Comparison of ENCODE assay signal across 15 cellular contexts in genomic region chr17:82356845-82357355, GRCh38. TPM values are rescaled to one million over a fixed set of nuclear protein-coding genes. Genes with fewer than 3 reads are reported as not detected.
DNase-seq lines count a peak whose midpoint lies in the region; ATAC-seq and TF ChIP-seq lines count a peak whose summit lies in the region.
"Had no signal": no experiment of that assay in that cellular context is flagged by ENCODE, and none has a peak within 500 bp of the region (broad histone marks: within the 10 kb centered on the region; RNA-seq: fewer than 3 reads in every experiment).

No MANE protein-coding gene starts in this region.

- H3K4me2 ChIP-seq in HCT116 (ENCODE audit: low read length) (no peak overlapping the region), mesenchymal stem cell (ENCODE audit: low read length, poor library complexity, severe bottlenecking) (no peak overlapping the region)

- no peaks in the 10 kb centered on the region for H3K36me3 Mint-ChIP-seq in endothelial cell (ENCODE audit: low read depth, unreplicated experiment)
- H3K36me3 Mint-ChIP-seq in CD8-positive, alpha-beta T cell: no peaks in the 10 kb centered on the region

- no peak overlapping the region for H3K14ac ChIP-seq in mesenchymal stem cell (ENCODE audit: low read length in 2 of 2)

- no peak overlapping the region for H3K4ac ChIP-seq in mesenchymal stem cell (ENCODE audit: low read depth in 1 of 2, low read length in 2 of 2)

- H3K79me2 ChIP-seq in HCT116 (ENCODE audit: insufficient read depth, low read length): no peaks in the 10 kb centered on the region

- no peak overlapping the region for H2BK12ac ChIP-seq in mesenchymal stem cell (ENCODE audit: low read length in 2 of 2)

- H3K27ac ChIP-seq in HCT116 (ENCODE audit: low read depth, low read length): no peak overlapping the region
- H3K27ac ChIP-seq in Panc1 (ENCODE audit: low read length): no peak overlapping the region
- no peak overlapping the region for H3K27ac ChIP-seq in mesenchymal stem cell (ENCODE audit: low read length, poor library complexity, severe bottlenecking)
- H3K27ac ChIP-seq in CD8-positive, alpha-beta T cell (ENCODE audit: low read depth, low read length): no peak overlapping the region
- H3K27ac ChIP-seq: right atrium auricular region, stomach had no signal

- no peak overlapping the region for H2BK15ac ChIP-seq in mesenchymal stem cell (ENCODE audit: low read depth, poor library complexity, severe bottlenecking)

- TF ChIP-seq RAD21 in HCT116 (IDR thresholded peaks at IDR 0.05; ENCODE audit: low read depth): no peak

- H3K9me3 ChIP-seq in HCT116 (ENCODE audit: control insufficient read depth in 1 of 2, insufficient read depth in 1 of 2, low read depth in 1 of 2, low read length in 2 of 2): no peaks in the 10 kb centered on the region
- H3K9me3 ChIP-seq in Panc1 (ENCODE audit: control insufficient read depth, insufficient read depth, low read depth, low read length): no peaks in the 10 kb centered on the region
- no peaks in the 10 kb centered on the region for H3K9me3 ChIP-seq in mesenchymal stem cell (ENCODE audit: control insufficient read depth, low read length)
- no peaks in the 10 kb centered on the region for H3K9me3 ChIP-seq in CD8-positive, alpha-beta T cell (ENCODE audit: low read length)
- H3K9me3 ChIP-seq: right atrium auricular region, stomach had no signal

- no peaks in the 10 kb centered on the region for H4K20me1 ChIP-seq in HCT116 (ENCODE audit: insufficient read depth)

- H4K91ac ChIP-seq in mesenchymal stem cell (ENCODE audit: low read length): no peak overlapping the region

- POLR2A ChIA-PET in HCT116 (lab: Charles Lee): no interaction called here
- POLR2A ChIA-PET in Panc1 (lab: Charles Lee): no interaction called here
- POLR2A ChIA-PET in CD8-positive, alpha-beta T cell (lab: Charles Lee): no interaction called here

- RAD21 ChIA-PET in HCT116 (lab: Charles Lee; ENCODE audit: low non-redundant PET in 1 of 2, low total read pairs in 2 of 2, uncharacterized antibody in 2 of 2, unreplicated experiment in 2 of 2): no interaction called here

- H3K9ac ChIP-seq in HCT116 (ENCODE audit: low read length) (no peak overlapping the region), mesenchymal stem cell (ENCODE audit: low read length) (no peak overlapping the region)

- 61% methylated on average over 20 of the region's 20 CpGs for WGBS in mesenchymal stem cell

- intact Hi-C loops in HCT116 (cut with micrococcal nuclease) (no loop called here), Panc1 (cut with micrococcal nuclease; ENCODE audit: unreplicated experiment) (no loop called here)
- intact Hi-C loops in CD8-positive, alpha-beta T cell (cut with DNase I, micrococcal nuclease): no loop called here

- no peak overlapping the region for H3K27ac Mint-ChIP-seq in endothelial cell (ENCODE audit: unreplicated experiment)
- H3K27ac Mint-ChIP-seq in CD8-positive, alpha-beta T cell: no peak overlapping the region
- H3K27ac Mint-ChIP-seq: activated T-cell treated with anti-CD3 and anti-CD28 coated beads, Interleukin-2, amount 50 U/mL, for 72 hours had no signal

- no peaks in the 10 kb centered on the region for H3K36me3 ChIP-seq in HCT116 (ENCODE audit: control insufficient read depth in 1 of 2, insufficient read depth in 2 of 2, low read length in 2 of 2)
- H3K36me3 ChIP-seq in Panc1 (ENCODE audit: control insufficient read depth, insufficient read depth, low read length): no peaks in the 10 kb centered on the region
- H3K36me3 ChIP-seq in mesenchymal stem cell (ENCODE audit: control insufficient read depth in 1 of 2, insufficient read depth in 2 of 2, low read depth in 1 of 2, low read length in 2 of 2): no peaks in the 10 kb centered on the region
- no peaks in the 10 kb centered on the region for H3K36me3 ChIP-seq in CD8-positive, alpha-beta T cell (ENCODE audit: insufficient read depth, low read length)
- H3K36me3 ChIP-seq: right atrium auricular region, stomach had no signal

- H3K9me3 Mint-ChIP-seq in endothelial cell (ENCODE audit: unreplicated experiment): no peaks in the 10 kb centered on the region
- no peaks in the 10 kb centered on the region for H3K9me3 Mint-ChIP-seq in CD8-positive, alpha-beta T cell
- H3K9me3 Mint-ChIP-seq: activated T-cell treated with anti-CD3 and anti-CD28 coated beads, Interleukin-2, amount 50 U/mL, for 72 hours had no signal

- H4K8ac ChIP-seq in mesenchymal stem cell (ENCODE audit: low read length): no peak overlapping the region

- H3K4me3 Mint-ChIP-seq in endothelial cell (ENCODE audit: unreplicated experiment): no peak overlapping the region
- H3K4me3 Mint-ChIP-seq in CD8-positive, alpha-beta T cell: no peak overlapping the region
- H3K4me3 Mint-ChIP-seq: activated T-cell treated with anti-CD3 and anti-CD28 coated beads, Interleukin-2, amount 50 U/mL, for 72 hours had no signal

- H3K23ac ChIP-seq in mesenchymal stem cell (ENCODE audit: low read length in 2 of 2): peak overlapping the region in 1 of 2 experiments; percentile 27

- no peak overlapping the region for H2AFZ ChIP-seq in HCT116 (ENCODE audit: low read depth, low read length, poor library complexity, severe bottlenecking)
- no peak overlapping the region for H2AFZ ChIP-seq in mesenchymal stem cell (ENCODE audit: low read depth, low read length)

- H3K79me1 ChIP-seq in mesenchymal stem cell (replicated peaks; ENCODE audit: low read length, poor library complexity, severe bottlenecking): no peaks in the 10 kb centered on the region

- no peak for TF ChIP-seq POLR2A in HCT116 (IDR thresholded peaks at IDR 0.05; ENCODE audit: borderline replicate concordance, extremely low read depth, insufficient read depth, insufficient read length)

- no peaks in the 10 kb centered on the region for H3K4me1 Mint-ChIP-seq in endothelial cell (ENCODE audit: unreplicated experiment)
- peaks cover 6% of the 10 kb centered on the region for H3K4me1 Mint-ChIP-seq in CD8-positive, alpha-beta T cell (ENCODE audit: low read depth)

- ATAC-seq in HCT116 (peak; percentile 59), Panc1 (peak; percentile 43; the same call in 1 of the 2 replicates), GM18870 (IDR thresholded peaks at IDR 0.05; ENCODE audit: unreplicated experiment) (no peak)
- no peak for ATAC-seq in CD8-positive, alpha-beta T cell

- H3K27me3 ChIP-seq in HCT116 (ENCODE audit: insufficient read depth, low read length) (no peaks in the 10 kb centered on the region), Panc1 (ENCODE audit: control insufficient read depth, insufficient read depth, low read length) (no peaks in the 10 kb centered on the region), mesenchymal stem cell (ENCODE audit: control insufficient read depth in 1 of 2, insufficient read depth in 1 of 2, low read length in 2 of 2) (peaks cover 11 to 50% of the 10 kb centered on the region in 2 experiments)
- H3K27me3 ChIP-seq in CD8-positive, alpha-beta T cell (ENCODE audit: insufficient read depth, low read length): no peaks in the 10 kb centered on the region
- H3K27me3 ChIP-seq: right atrium auricular region had no signal

- in situ Hi-C loops in Panc1 (cut with HindIII; ENCODE audit: low pct_unique_long_range_greater_than_20kb, low sequenced_read_pairs): no loop called here

- no peak overlapping the region for H2BK5ac ChIP-seq in mesenchymal stem cell (ENCODE audit: low read depth, low read length, poor library complexity, severe bottlenecking)

- BruUV-seq in HCT116 (replicated peaks; lab: Mats Ljungman, UMichigan) (no TSS peak), Panc1 (replicated peaks; lab: Mats Ljungman, UMichigan) (no TSS peak)

- no peak overlapping the region for H2BK120ac ChIP-seq in mesenchymal stem cell (ENCODE audit: low read depth, low read length)

- no peak overlapping the region for H3K18ac ChIP-seq in mesenchymal stem cell (ENCODE audit: low read depth in 1 of 2, low read length in 2 of 2)

- peak overlapping the region; percentile 83 for H2AK5ac ChIP-seq in mesenchymal stem cell (ENCODE audit: low read length, severe bottlenecking)

- peaks cover 1% of the 10 kb centered on the region for H3K27me3 Mint-ChIP-seq in endothelial cell (ENCODE audit: unreplicated experiment)
- peaks cover 16% of the 10 kb centered on the region for H3K27me3 Mint-ChIP-seq in CD8-positive, alpha-beta T cell (ENCODE audit: low read depth)

- CTCF ChIA-PET in HCT116 (lab: Charles Lee) (interaction anchor here (1.6 to 1.9 kb wide), 2 partner anchors 57 to 197 kb away, joined by 5 to 7 read pairs; no protein-coding TSS in a partner anchor), Panc1 (lab: Charles Lee) (no interaction called here)
- CTCF ChIA-PET in CD8-positive, alpha-beta T cell (lab: Charles Lee): interaction anchor here (1.0 kb wide), 2 partner anchors 12 to 198 kb away, joined by 3 read pairs; no protein-coding TSS in a partner anchor

- DNase-seq in COLO668 (lab: John Stamatoyannopoulos, UW; ENCODE audit: unreplicated experiment) (peak; percentile 83), HCT116 (ENCODE audit: low read depth, low spot score) (no peak), Panc1 (ENCODE audit: low read depth, low spot score) (no peak), mesenchymal stem cell (no peak), GM20000 (ENCODE audit: low spot score) (no peak), endothelial cell (ENCODE audit: low spot score) (no peak)
- no peak for DNase-seq in CD8-positive, alpha-beta T cell
- DNase-seq: activated T-cell treated with anti-CD3 and anti-CD28 coated beads, Interleukin-2, amount 50 U/mL, for 72 hours; amygdala; dermis blood vessel endothelial cell; Kasumi-1; stomach had no signal

- H3K4me1 ChIP-seq in HCT116 (ENCODE audit: control insufficient read depth in 1 of 2, insufficient read depth in 2 of 2, low read length in 2 of 2) (peaks cover 13 to 29% of the 10 kb centered on the region in 2 experiments; a peak in 3 of 4 replicates), Panc1 (ENCODE audit: control insufficient read depth, insufficient read depth, low read length) (peaks cover 22% of the 10 kb centered on the region), mesenchymal stem cell (ENCODE audit: control insufficient read depth, insufficient read depth, low read depth, low read length) (peaks cover 31% of the 10 kb centered on the region)
- no peaks in the 10 kb centered on the region for H3K4me1 ChIP-seq in CD8-positive, alpha-beta T cell (ENCODE audit: insufficient read depth, low read length)
- H3K4me1 ChIP-seq: right atrium auricular region had no signal

- H3K9me2 ChIP-seq in HCT116 (ENCODE audit: insufficient read depth): no peaks in the 10 kb centered on the region

- TF ChIP-seq CTCF in HCT116 (IDR thresholded peaks at IDR 0.05 in 2 of 3, conservative IDR thresholded peaks at IDR 0.05 in 1 of 3; ENCODE audit: borderline replicate concordance in 1 of 3, insufficient read depth in 1 of 3, low read depth in 2 of 3, low read length in 2 of 3) (no peak), Panc1 (IDR thresholded peaks at IDR 0.05) (no peak), GM20000 (IDR thresholded peaks at IDR 0.05; ENCODE audit: extremely low read depth, missing control alignments) (no peak), endothelial cell (IDR thresholded peaks at IDR 0.05; ENCODE audit: unreplicated experiment) (no peak)
- TF ChIP-seq CTCF in CD8-positive, alpha-beta T cell (IDR thresholded peaks at IDR 0.05): no peak

- H3K4me3 ChIP-seq in HCT116 (replicated peaks in 1 of 2; ENCODE audit: low read depth in 1 of 2, low read length in 2 of 2) (no peak overlapping the region), Panc1 (ENCODE audit: low read depth in 2 of 2, low read length in 2 of 2) (no peak overlapping the region), mesenchymal stem cell (ENCODE audit: insufficient read depth in 1 of 2, low read depth in 1 of 2, low read length in 2 of 2) (no peak overlapping the region)
- H3K4me3 ChIP-seq in CD8-positive, alpha-beta T cell (ENCODE audit: low read depth, low read length): no peak overlapping the region
- H3K4me3 ChIP-seq: right atrium auricular region, stomach had no signal

RNA-seq across cellular contexts. Expression of gene TEX19, which starts 2.1 kb away (rescaled TPM):
- 2.1 TPM for total RNA-seq in HCT116 (2021; ENCODE audit: unreplicated experiment)
- polyA plus RNA-seq in HCT116 (2012): 2.2 and 2.8 TPM in 2 replicates
- 0.21 TPM for total RNA-seq in Panc1 (2021; ENCODE audit: unreplicated experiment)
- not detected for polyA plus RNA-seq in Panc1 (2012; ENCODE audit: insufficient read length)
- 0.03 TPM for polyA plus RNA-seq in mesenchymal stem cell (2013, experiment 1 of 2)
- polyA plus RNA-seq in mesenchymal stem cell (2013, experiment 2 of 2): not detected
- total RNA-seq in endothelial cell (ENCODE audit: unreplicated experiment): 0.26 TPM
- total RNA-seq in CD8-positive, alpha-beta T cell: not detected
- total RNA-seq: dermis blood vessel endothelial cell, right atrium auricular region, stomach had no signal
- polyA plus RNA-seq: stomach had no signal

RNA-seq across cellular contexts. Expression of gene UTS2R, which starts 14.7 kb away (rescaled TPM):
- total RNA-seq in HCT116 (2021; ENCODE audit: unreplicated experiment) (not detected), Panc1 (2021; ENCODE audit: unreplicated experiment) (0.39 TPM), endothelial cell (ENCODE audit: unreplicated experiment) (not detected)
- polyA plus RNA-seq in HCT116 (2012): 0.07 TPM in 1 of 2 replicates, not detected in the other
- 0.16 TPM for polyA plus RNA-seq in Panc1 (2012; ENCODE audit: insufficient read length)
- polyA plus RNA-seq in mesenchymal stem cell (2013, experiment 1 of 2): not detected
- polyA plus RNA-seq in mesenchymal stem cell (2013, experiment 2 of 2): not detected
- not detected for total RNA-seq in CD8-positive, alpha-beta T cell
- total RNA-seq: dermis blood vessel endothelial cell, stomach had no signal
- polyA plus RNA-seq: BJ, stomach had no signal

RNA-seq across cellular contexts. Expression of gene SECTM1, which starts 23.3 kb away (rescaled TPM):
- 6.8 TPM for total RNA-seq in HCT116 (2021; ENCODE audit: unreplicated experiment)
- polyA plus RNA-seq in HCT116 (2012): 6.8 and 8.8 TPM in 2 replicates
- total RNA-seq in Panc1 (2021; ENCODE audit: unreplicated experiment): 5.4 TPM
- polyA plus RNA-seq in Panc1 (2012; ENCODE audit: insufficient read length): 7.3 TPM
- polyA plus RNA-seq in mesenchymal stem cell (2013, experiment 1 of 2): 3.1 TPM
- 3.2 TPM for polyA plus RNA-seq in mesenchymal stem cell (2013, experiment 2 of 2)
- total RNA-seq in endothelial cell (ENCODE audit: unreplicated experiment): not detected
- total RNA-seq in CD8-positive, alpha-beta T cell: under 1 TPM; 0.44 to 0.60 TPM

RNA-seq across cellular contexts. Expression of gene CD7, which starts 39.5 kb away (rescaled TPM):
- total RNA-seq in HCT116 (2021; ENCODE audit: unreplicated experiment) (0.61 TPM), Panc1 (2021; ENCODE audit: unreplicated experiment) (0.77 TPM), endothelial cell (ENCODE audit: unreplicated experiment) (not detected)
- 0.08 and 0.39 TPM in 2 replicates for polyA plus RNA-seq in HCT116 (2012)
- 0.27 TPM for polyA plus RNA-seq in Panc1 (2012; ENCODE audit: insufficient read length)
- polyA plus RNA-seq in mesenchymal stem cell (2013, experiment 1 of 2): 0.03 TPM
- 0.12 TPM for polyA plus RNA-seq in mesenchymal stem cell (2013, experiment 2 of 2)
- 100 to 1,000 TPM; 369 to 385 TPM for total RNA-seq in CD8-positive, alpha-beta T cell
- total RNA-seq: dermis blood vessel endothelial cell had no signal

Comparison
In these comparisons a context has a peak if more than half of its experiments do, and no peak if none do; other contexts are left out.
1. ATAC-seq: peak in HCT116 (single experiment) and Panc1 (single experiment); none in CD8-positive, alpha-beta T cell (single experiment) and GM18870 (single experiment).